ENCODE assay signal across 8 cellular contexts in genomic region chr6:116229287-116229913, GRCh38. TPM values are rescaled to one million over a fixed set of nuclear protein-coding genes. Genes with fewer than 3 reads are reported as not detected.
A peak's percentile ranks its signal among the peaks of the same experiment; 100 is the strongest.
DNase-seq lines count a peak whose midpoint lies in the region; ATAC-seq and TF ChIP-seq lines count a peak whose summit lies in the region.

No MANE protein-coding gene starts in this region.

- peak overlapping the region; percentile 26 for H3K27ac Mint-ChIP-seq in activated CD4-positive, alpha-beta T cell treated with anti-CD3 and anti-CD28 coated beads, Interleukin-2, amount 10 ng/mL, durations not matched to agents 7 days and 5 days
- H3K27ac Mint-ChIP-seq in stimulated activated naive B cell treated with anti-CD40 and anti-IgM and Interleukin-4, amounts not matched to agents 10 μg/mL and 1 μg/mL and 100 μg/mL, for 72 hours, result no peak overlapping the region

- no peak for TF ChIP-seq RAD21 in HCT116 (IDR thresholded peaks at IDR 0.05; ENCODE audit: low read depth)

- CTCF ChIA-PET in HCT116 (lab: Charles Lee), result interaction anchor here (0.8 to 1.4 kb wide), 3 partner anchors 10 to 39 kb away, joined by 3 to 6 read pairs (median 3); no protein-coding TSS in a partner anchor
- CTCF ChIA-PET in activated CD4-positive, alpha-beta T cell treated with anti-CD3 and anti-CD28 coated beads, Interleukin-2, amount 10 ng/mL, durations not matched to agents 7 days and 5 days (lab: Charles Lee), result interaction anchor here (1.1 to 1.4 kb wide), 2 partner anchors 10 to 11 kb away, joined by 4 to 5 read pairs; no protein-coding TSS in a partner anchor

- ATAC-seq in HCT116 (peak; percentile 80), Right ventricle myocardium superior (ENCODE audit: poor library complexity) (peak; percentile 90), psoas muscle (peak in 3 of 4 donors; percentile 46 to 69 (median 65))
- ATAC-seq in stimulated activated naive B cell treated with anti-CD40 and anti-IgM and Interleukin-4, amounts not matched to agents 10 μg/mL and 1 μg/mL and 100 μg/mL, for 72 hours (replicated peaks), result no peak

- H3K36me3 Mint-ChIP-seq in activated CD4-positive, alpha-beta T cell treated with anti-CD3 and anti-CD28 coated beads, Interleukin-2, amount 10 ng/mL, durations not matched to agents 7 days and 5 days (ENCODE audit: low read depth), result no peaks in the 10 kb centered on the region
- H3K36me3 Mint-ChIP-seq in stimulated activated naive B cell treated with anti-CD40 and anti-IgM and Interleukin-4, amounts not matched to agents 10 μg/mL and 1 μg/mL and 100 μg/mL, for 72 hours, result peaks cover 14 to 22% of the 10 kb centered on the region in 2 donors

- RAD21 ChIA-PET in HCT116 (lab: Charles Lee; ENCODE audit: low non-redundant PET in 1 of 2, low total read pairs in 2 of 2, uncharacterized antibody in 2 of 2, unreplicated experiment in 2 of 2), result no interaction called here

- no peaks in the 10 kb centered on the region for H3K4me1 Mint-ChIP-seq in activated CD4-positive, alpha-beta T cell treated with anti-CD3 and anti-CD28 coated beads, Interleukin-2, amount 10 ng/mL, durations not matched to agents 7 days and 5 days
- H3K4me1 Mint-ChIP-seq in stimulated activated naive B cell treated with anti-CD40 and anti-IgM and Interleukin-4, amounts not matched to agents 10 μg/mL and 1 μg/mL and 100 μg/mL, for 72 hours, result no peaks in the 10 kb centered on the region

- TF ChIP-seq POLR2A in HCT116 (IDR thresholded peaks at IDR 0.05; ENCODE audit: borderline replicate concordance, extremely low read depth, insufficient read depth, insufficient read length) (no peak), spleen (IDR thresholded peaks at IDR 0.05) (no peak)

- no peaks in the 10 kb centered on the region for H3K4me1 ChIP-seq in HCT116 (ENCODE audit: control insufficient read depth in 1 of 2, insufficient read depth in 2 of 2, low read length in 2 of 2)
- no peaks in the 10 kb centered on the region for H3K4me1 ChIP-seq in psoas muscle
- H3K4me1 ChIP-seq in spleen, result no peaks in the 10 kb centered on the region

- no peak overlapping the region for H3K9ac ChIP-seq in HCT116 (ENCODE audit: low read length)

- H3K4me3 Mint-ChIP-seq in activated CD4-positive, alpha-beta T cell treated with anti-CD3 and anti-CD28 coated beads, Interleukin-2, amount 10 ng/mL, durations not matched to agents 7 days and 5 days, result no peak overlapping the region
- H3K4me3 Mint-ChIP-seq in stimulated activated naive B cell treated with anti-CD40 and anti-IgM and Interleukin-4, amounts not matched to agents 10 μg/mL and 1 μg/mL and 100 μg/mL, for 72 hours, result no peak overlapping the region

- H3K9me3 ChIP-seq in HCT116 (ENCODE audit: control insufficient read depth in 1 of 2, insufficient read depth in 1 of 2, low read depth in 1 of 2, low read length in 2 of 2) (no peaks in the 10 kb centered on the region), psoas muscle (no peaks in the 10 kb centered on the region), spleen (no peaks in the 10 kb centered on the region)

- H3K4me2 ChIP-seq in HCT116 (ENCODE audit: low read length), result no peak overlapping the region

- intact Hi-C loops in HCT116 (cut with micrococcal nuclease) (no loop called here), Right ventricle myocardium superior (cut with DNase I) (no loop called here), psoas muscle (cut with DNase I) (no loop called here), spleen (cut with DNase I; ENCODE audit: low total_unique reads) (no loop called here)

- H3K79me2 ChIP-seq in HCT116 (ENCODE audit: insufficient read depth, low read length), result no peaks in the 10 kb centered on the region

- no peaks in the 10 kb centered on the region for H3K9me2 ChIP-seq in HCT116 (ENCODE audit: insufficient read depth)

- H3K27ac ChIP-seq in HCT116 (ENCODE audit: low read depth, low read length) (no peak overlapping the region), psoas muscle (no peak overlapping the region), spleen (no peak overlapping the region)

- no peak overlapping the region for H3K4me3 ChIP-seq in HCT116 (replicated peaks in 1 of 2; ENCODE audit: low read depth in 1 of 2, low read length in 2 of 2)
- H3K4me3 ChIP-seq in psoas muscle, result no peak overlapping the region
- no peak overlapping the region for H3K4me3 ChIP-seq in spleen

- TF ChIP-seq CTCF in HCT116 (IDR thresholded peaks at IDR 0.05 in 2 of 3, conservative IDR thresholded peaks at IDR 0.05 in 1 of 3; ENCODE audit: borderline replicate concordance in 1 of 3, insufficient read depth in 1 of 3, low read depth in 2 of 3, low read length in 2 of 3) (no peak), psoas muscle (IDR thresholded peaks at IDR 0.05) (no peak), spleen (IDR thresholded peaks at IDR 0.05 in 8 of 11, conservative IDR thresholded peaks at IDR 0.05 in 3 of 11) (no peak)

- WGBS in psoas muscle, 3 donors, result 72 to 77% (median 73%) methylated on average over 17 of the region's 17 CpGs
- 75 to 88% (median 85%) methylated on average over 17 of the region's 17 CpGs for WGBS in spleen, 5 donors

- no peaks in the 10 kb centered on the region for H3K27me3 ChIP-seq in HCT116 (ENCODE audit: insufficient read depth, low read length)
- no peaks in the 10 kb centered on the region for H3K27me3 ChIP-seq in psoas muscle (ENCODE audit: insufficient read depth in 3 of 3, low read length in 2 of 3)
- no peaks in the 10 kb centered on the region for H3K27me3 ChIP-seq in spleen (replicated peaks in 1 of 7)

- H3K27me3 Mint-ChIP-seq in activated CD4-positive, alpha-beta T cell treated with anti-CD3 and anti-CD28 coated beads, Interleukin-2, amount 10 ng/mL, durations not matched to agents 7 days and 5 days, result no peaks in the 10 kb centered on the region
- H3K27me3 Mint-ChIP-seq in stimulated activated naive B cell treated with anti-CD40 and anti-IgM and Interleukin-4, amounts not matched to agents 10 μg/mL and 1 μg/mL and 100 μg/mL, for 72 hours, result no peaks in the 10 kb centered on the region

- H3K9me3 Mint-ChIP-seq in activated CD4-positive, alpha-beta T cell treated with anti-CD3 and anti-CD28 coated beads, Interleukin-2, amount 10 ng/mL, durations not matched to agents 7 days and 5 days, result no peaks in the 10 kb centered on the region
- H3K9me3 Mint-ChIP-seq in stimulated activated naive B cell treated with anti-CD40 and anti-IgM and Interleukin-4, amounts not matched to agents 10 μg/mL and 1 μg/mL and 100 μg/mL, for 72 hours, result no peaks in the 10 kb centered on the region

- BruUV-seq in HCT116 (replicated peaks; lab: Mats Ljungman, UMichigan), result no TSS peak

- POLR2A ChIA-PET in HCT116 (lab: Charles Lee), result no interaction called here
- POLR2A ChIA-PET in activated CD4-positive, alpha-beta T cell treated with anti-CD3 and anti-CD28 coated beads, Interleukin-2, amount 10 ng/mL, durations not matched to agents 7 days and 5 days (lab: Charles Lee), result no interaction called here

- no peak overlapping the region for H2AFZ ChIP-seq in HCT116 (ENCODE audit: low read depth, low read length, poor library complexity, severe bottlenecking)

- H3K36me3 ChIP-seq in HCT116 (ENCODE audit: control insufficient read depth in 1 of 2, insufficient read depth in 2 of 2, low read length in 2 of 2) (no peaks in the 10 kb centered on the region), psoas muscle (ENCODE audit: insufficient read depth in 1 of 2, low read depth in 1 of 2) (no peaks in the 10 kb centered on the region), spleen (peaks cover 0 to 27% (median 3%) of the 10 kb centered on the region in 6 donors)

- H4K20me1 ChIP-seq in HCT116 (ENCODE audit: insufficient read depth), result no peaks in the 10 kb centered on the region

- DNase-seq in HCT116 (ENCODE audit: low read depth, low spot score) (peak; percentile 31), Right ventricle myocardium superior (peak; percentile 90), psoas muscle (peak; percentile 80 to 81), 8988T (no peak), SW480 (ENCODE audit: low spot score) (no peak), spleen (no peak)
- DNase-seq in activated CD4-positive, alpha-beta T cell treated with anti-CD3 and anti-CD28 coated beads, Interleukin-2, amount 10 ng/mL, durations not matched to agents 7 days and 5 days, result peak; percentile 19
- no peak for DNase-seq in stimulated activated naive B cell treated with anti-CD40 and anti-IgM and Interleukin-4, amounts not matched to agents 10 μg/mL and 1 μg/mL and 100 μg/mL, for 72 hours

TF ChIP-seq in HCT116, 20 proteins besides CTCF, POLR2A, EP300 and RAD21 (continues in another document):
- TF ChIP-seq POLR2AphosphoS5 (IDR thresholded peaks at IDR 0.05; ENCODE audit: low read depth, low read length) (no peak), ZNF274 (IDR thresholded peaks at IDR 0.05; ENCODE audit: low read depth, low read length) (no peak), YY1 (IDR thresholded peaks at IDR 0.05; ENCODE audit: extremely low read depth, insufficient replicate concordance, low read depth, low read length) (no peak), MAX (IDR thresholded peaks at IDR 0.05) (no peak), SP1 (IDR thresholded peaks at IDR 0.05; ENCODE audit: low read depth) (no peak), EGR1 (IDR thresholded peaks at IDR 0.05; ENCODE audit: low read depth) (no peak), CEBPB (IDR thresholded peaks at IDR 0.05; ENCODE audit: low read depth) (no peak), CBX3 (IDR thresholded peaks at IDR 0.05; ENCODE audit: low read depth) (no peak), SRF (IDR thresholded peaks at IDR 0.05; ENCODE audit: low read depth) (no peak)

RNA-seq across cellular contexts. Expression of gene TSPYL4, which starts 24.5 kb away (rescaled TPM):
- total RNA-seq in HCT116 (2021; ENCODE audit: unreplicated experiment) (5.4 TPM), Right ventricle myocardium superior (26.0 TPM), psoas muscle (10 to 100 TPM in 1 of 4 donors, 1 to 10 TPM in 3; 3.8 to 10.1 (median 7.6) TPM), spleen (10 to 100 TPM; 11.2 to 19.0 (median 13.5) TPM)
- 3.6 and 5.1 TPM in 2 replicates for polyA plus RNA-seq in HCT116 (2012)
- total RNA-seq in activated CD4-positive, alpha-beta T cell treated with anti-CD3 and anti-CD28 coated beads, Interleukin-2, amount 10 ng/mL, durations not matched to agents 7 days and 5 days, result 10 to 100 TPM; 17.0 to 18.8 TPM
- polyA plus RNA-seq in psoas muscle (1 to 10 TPM; 2.8 to 6.6 (median 2.9) TPM), spleen (1 to 10 TPM; 7.2 to 7.8 (median 7.5) TPM)

RNA-seq across cellular contexts. Expression of gene TSPYL1, which starts 50.3 kb away (rescaled TPM):
- total RNA-seq in HCT116 (2021; ENCODE audit: unreplicated experiment) (70.3 TPM), Right ventricle myocardium superior (70.3 TPM), psoas muscle (100 to 1,000 TPM in 3 of 4 donors, 10 to 100 TPM in 1; 96.3 to 174 (median 130) TPM), spleen (10 to 100 TPM; 63.1 to 97.7 (median 73.4) TPM)
- 37.3 and 38.5 TPM in 2 replicates for polyA plus RNA-seq in HCT116 (2012)
- total RNA-seq in activated CD4-positive, alpha-beta T cell treated with anti-CD3 and anti-CD28 coated beads, Interleukin-2, amount 10 ng/mL, durations not matched to agents 7 days and 5 days, result 10 to 100 TPM; 37.8 to 39.4 TPM
- polyA plus RNA-seq in psoas muscle (10 to 100 TPM; 20.5 to 55.1 (median 23.3) TPM), spleen (10 to 100 TPM; 28.7 to 41.7 (median 29.2) TPM)

Comparison
In these comparisons a context has a peak if more than half of its experiments do, and no peak if none do; other contexts are left out.
1. ATAC-seq: peak in HCT116 (single experiment), Right ventricle myocardium superior (single experiment) and psoas muscle (3 of 4); none in stimulated activated naive B cell treated with anti-CD40 and anti-IgM and Interleukin-4, amounts not matched to agents 10 μg/mL and 1 μg/mL and 100 μg/mL, for 72 hours (0 of 2).
2. DNase-seq: peak in HCT116 (single experiment), activated CD4-positive, alpha-beta T cell treated with anti-CD3 and anti-CD28 coated beads, Interleukin-2, amount 10 ng/mL, durations not matched to agents 7 days and 5 days (single experiment), Right ventricle myocardium superior (single experiment) and psoas muscle (2 of 2); none in 8988T (single experiment), SW480 (single experiment), stimulated activated naive B cell treated with anti-CD40 and anti-IgM and Interleukin-4, amounts not matched to agents 10 μg/mL and 1 μg/mL and 100 μg/mL, for 72 hours (single experiment) and spleen (single experiment).